ENCODE assay signal across 2 cellular contexts in genomic region chr19:35297515-35297848, GRCh38.
A peak's percentile ranks its signal among the peaks of the same experiment; 100 is the strongest.
TF ChIP-seq lines count a peak whose summit lies in the region.

No MANE protein-coding gene starts in this region.

TF ChIP-seq in HEK293, 187 proteins besides CTCF, POLR2A, EP300 and RAD21:
- TF ChIP-seq ZNF670 (tag by site-specific recombination; IDR thresholded peaks at IDR 0.05; ENCODE audit: low read depth) = peak; percentile 41
- no peak for TF ChIP-seq ZNF777 (tag by site-specific recombination; IDR thresholded peaks at IDR 0.05; ENCODE audit: borderline replicate concordance)
- peak; percentile 13; the same call in 1 of the 2 replicates for TF ChIP-seq ZNF202 (tag by site-specific recombination; IDR thresholded peaks at IDR 0.05; ENCODE audit: borderline replicate concordance)
- 0 out of 2 replicates have a peak, but pooled peaks have one; percentile 9 for TF ChIP-seq ZNF391 (tag by site-specific recombination; IDR thresholded peaks at IDR 0.05; ENCODE audit: borderline replicate concordance, low read depth)
- TF ChIP-seq ZNF707 (tag by site-specific recombination; IDR thresholded peaks at IDR 0.05) = 0 out of 2 replicates have a peak, but pooled peaks have one; percentile 0
- 0 out of 2 replicates have a peak, but pooled peaks have one; percentile 28 for TF ChIP-seq ZNF658 (tag by site-specific recombination; IDR thresholded peaks at IDR 0.05)
- no peak for TF ChIP-seq ZBTB1 (tag by site-specific recombination; IDR thresholded peaks at IDR 0.05)
- no peak; the same call in 1 of the 2 replicates for TF ChIP-seq OSR2 (tag by site-specific recombination; IDR thresholded peaks at IDR 0.05)
- TF ChIP-seq AEBP2 (tag by site-specific recombination; IDR thresholded peaks at IDR 0.05; ENCODE audit: borderline replicate concordance) = peak; percentile 19; the same call in 1 of the 2 replicates
- no peak for TF ChIP-seq ZSCAN23 (tag by site-specific recombination; IDR thresholded peaks at IDR 0.05)
- TF ChIP-seq ZBTB26 (tag by site-specific recombination; optimal IDR thresholded peaks at IDR 0.05) = peak; percentile 15
- TF ChIP-seq ZNF157 (tag by site-specific recombination; IDR thresholded peaks at IDR 0.05) = peak; percentile 4; the same call in 1 of the 2 replicates
- TF ChIP-seq ZNF596 (tag by site-specific recombination; IDR thresholded peaks at IDR 0.05) = no peak
- no peak for TF ChIP-seq EGR2 (tag by site-specific recombination; IDR thresholded peaks at IDR 0.05; ENCODE audit: low read depth)
- 0 out of 2 replicates have a peak, but pooled peaks have one; percentile 5 for TF ChIP-seq KLF7 (tag by site-specific recombination; IDR thresholded peaks at IDR 0.05; ENCODE audit: borderline replicate concordance)

TF ChIP-seq in K562, 482 proteins besides CTCF, POLR2A, EP300 and RAD21:
- peak; percentile 66; the same call in 1 of the 2 replicates for TF ChIP-seq ADNP (tag; IDR thresholded peaks at IDR 0.05)
- no peak for TF ChIP-seq AFF4 (CRISPR knock-in tag; IDR thresholded peaks at IDR 0.05)
- TF ChIP-seq HDAC6 (IDR thresholded peaks at IDR 0.05; ENCODE audit: low read depth, low read length) = 0 out of 2 replicates have a peak, but pooled peaks have one; percentile 2
- TF ChIP-seq CBX1 (IDR thresholded peaks at IDR 0.05; ENCODE audit: low read depth) = peak; percentile 65
- TF ChIP-seq RFX1 (IDR thresholded peaks at IDR 0.05) = no peak
TF ChIP-seq in K562: peak in this region for 3.
